38 cellular contexts compared by ENCODE assay signal in the genomic region with DNA sequence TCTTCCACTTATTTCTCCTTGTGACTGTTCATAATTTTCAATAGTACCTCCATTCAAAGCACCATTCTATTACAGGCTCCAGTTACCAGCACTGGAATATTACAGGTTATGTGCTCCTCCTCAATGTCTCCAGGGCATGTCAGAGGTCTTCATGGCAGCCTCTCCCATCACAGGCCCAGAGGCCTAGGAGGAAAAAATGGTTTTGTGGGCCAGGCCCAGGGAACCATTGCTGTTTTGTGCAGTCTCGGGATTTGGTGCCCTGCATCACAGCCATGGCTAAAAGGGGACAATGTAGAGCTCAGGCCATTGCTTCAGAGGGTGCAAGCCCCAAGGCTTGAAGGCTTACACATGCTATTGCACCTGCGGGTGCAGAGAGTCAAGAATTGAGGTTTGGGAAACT. TPM values are rescaled to one million over a fixed set of nuclear protein-coding genes. Genes with fewer than 3 reads are reported as not detected.
DNase-seq lines count a peak whose midpoint lies in the region; ATAC-seq, FAIRE-seq and TF ChIP-seq lines count a peak whose summit lies in the region.
"Had no signal": no experiment of that assay in that cellular context is flagged by ENCODE, and none has a peak within 500 bp of the region (broad histone marks: within the 10 kb centered on the region; RNA-seq: fewer than 3 reads in every experiment).

No MANE protein-coding gene starts in this region.

- ATAC-seq in A549 (no peak), K562 (no peak), GM19351 (IDR thresholded peaks at IDR 0.05; ENCODE audit: unreplicated experiment) (no peak)
- ATAC-seq: CD8-positive, alpha-beta T cell had no signal

- H3K36me3 ChIP-seq in HEK293 (ENCODE audit: control insufficient read depth in 2 of 2, insufficient read depth in 1 of 2, low read length in 2 of 2) (no peaks in the 10 kb centered on the region), K562 (ENCODE audit: control insufficient read depth, insufficient read depth, low read length) (no peaks in the 10 kb centered on the region)
- H3K36me3 ChIP-seq: BE2C, BLaER1 had no signal

- TF ChIP-seq EP300 in A549 (IDR thresholded peaks at IDR 0.05) (no peak), K562 (IDR thresholded peaks at IDR 0.05; ENCODE audit: low read length) (no peak)

- H3K4me1 ChIP-seq in A549 (no peaks in the 10 kb centered on the region), HEK293 (ENCODE audit: control insufficient read depth, insufficient read depth, low read length) (no peaks in the 10 kb centered on the region), K562 (replicated peaks in 1 of 2; ENCODE audit: control insufficient read depth in 2 of 2, insufficient read depth in 2 of 2, low read length in 2 of 2) (no peaks in the 10 kb centered on the region; a peak in 1 of 5 replicates)
- H3K4me1 ChIP-seq: BE2C; BLaER1; BLaER1 treated with 17β-estradiol and CSF1 and Interleukin-3, amounts not matched to agents 10 nM and 100 nM; Caco-2 had no signal

- H3K9me1 ChIP-seq in K562 (ENCODE audit: control insufficient read depth, insufficient read depth, low read length): no peaks in the 10 kb centered on the region

- no peaks in the 10 kb centered on the region for H3K79me2 ChIP-seq in K562 (ENCODE audit: control insufficient read depth, insufficient read depth, low read length)

- no peak overlapping the region for H3K9ac ChIP-seq in K562 (ENCODE audit: insufficient read depth in 1 of 2, low read depth in 2 of 2, low read length in 2 of 2)
- H3K9ac ChIP-seq: BLaER1; BLaER1 treated with 17β-estradiol and CSF1 and Interleukin-3, amounts not matched to agents 10 nM and 100 nM had no signal

- TF ChIP-seq RAD21 in A549 (conservative IDR thresholded peaks at IDR 0.05 in 1 of 2, IDR thresholded peaks at IDR 0.05 in 1 of 2): no peak
- no peak for TF ChIP-seq RAD21 in K562 (CRISPR knock-in tag; conservative IDR thresholded peaks at IDR 0.05 in 1 of 2, IDR thresholded peaks at IDR 0.05 in 1 of 2)

- DNase-seq in A549 (ENCODE audit: low read depth in 1 of 2, low spot score in 1 of 2) (no peak), K562 (ENCODE audit: extremely low read depth in 1 of 4, low spot score in 3 of 4) (no peak), NCI-H345 (lab: John Stamatoyannopoulos, UW) (no peak), NCI-H69 (lab: John Stamatoyannopoulos, UW) (no peak)
- DNase-seq: 8988T; ACHN; AML-193; BE2C; C1 segment of cervical spinal cord; Caco-2; Calu3; CD4-positive, alpha-beta memory T cell; CD4-positive, alpha-beta T cell; CD4-positive, CD25-positive, alpha-beta regulatory T cell; CD8-positive, alpha-beta memory T cell; CD8-positive, alpha-beta T cell; COR-L47; DMS 273 treated with DMSO at 0.1 percent for 48 hours; DMS153; DMS53; DMS79; DMS79 treated with DMSO at 0.1 percent for 48 hours; DND-41; EL had no signal

- no peak for TF ChIP-seq CTCF in A549 (IDR thresholded peaks at IDR 0.05)
- no peak for TF ChIP-seq CTCF in HEK293 (tag by site-specific recombination; IDR thresholded peaks at IDR 0.05)
- no peak for TF ChIP-seq CTCF in K562 (IDR thresholded peaks at IDR 0.05 in 2 of 3, conservative IDR thresholded peaks at IDR 0.05 in 1 of 3; ENCODE audit: insufficient read depth in 2 of 3, low read depth in 1 of 3, low read length in 3 of 3)

- intact Hi-C loops in K562 (cut with micrococcal nuclease): no loop called here

- FAIRE-seq in A549 (lab: Jason Lieb, UNC): no peak
- no peak for FAIRE-seq in K562 (lab: Jason Lieb, UNC)
- FAIRE-seq: A204.1, D721Med had no signal

- no peak overlapping the region for H3K27ac ChIP-seq in A549
- no peak overlapping the region for H3K27ac ChIP-seq in HEK293 (ENCODE audit: extremely low read depth, low read depth, low read length)
- no peak overlapping the region for H3K27ac ChIP-seq in K562 (ENCODE audit: extremely low read depth, low read depth, low read length)
- H3K27ac ChIP-seq: 22Rv1; BLaER1; BLaER1 treated with 17β-estradiol and CSF1 and Interleukin-3, amounts not matched to agents 10 nM and 100 nM; C4-2B had no signal

- H2AFZ ChIP-seq in K562 (ENCODE audit: low read depth, low read length): no peak overlapping the region

- no peak overlapping the region for H3K4me3 ChIP-seq in A549
- H3K4me3 ChIP-seq in HEK293 (ENCODE audit: low read depth, low read length): no peak overlapping the region
- no peak overlapping the region for H3K4me3 ChIP-seq in K562
- H3K4me3 ChIP-seq: BLaER1; BLaER1 treated with 17β-estradiol and CSF1 and Interleukin-3, amounts not matched to agents 10 nM and 100 nM had no signal

- TF ChIP-seq POLR2A in A549 (IDR thresholded peaks at IDR 0.05; ENCODE audit: low read length): no peak
- no peak for TF ChIP-seq POLR2A in K562 (conservative IDR thresholded peaks at IDR 0.05)

- H3K9me3 ChIP-seq in A549: peaks cover 7% of the 10 kb centered on the region; the same call in 1 of the 3 replicates
- peaks cover 5% of the 10 kb centered on the region for H3K9me3 ChIP-seq in HEK293 (ENCODE audit: control insufficient read depth, insufficient read depth, low read depth, low read length)
- H3K9me3 ChIP-seq in K562 (replicated peaks; ENCODE audit: control insufficient read depth, insufficient read depth, low read depth, low read length): 0 out of 2 replicates have a peak, but pooled peaks cover 2% of the 10 kb centered on the region
- H3K9me3 ChIP-seq: BE2C, Caco-2 had no signal

- POLR2A ChIA-PET in A549 (lab: Yijun Ruan, JAX): no interaction called here
- POLR2A ChIA-PET in HEK293 (lab: Yijun Ruan, JAX): no interaction called here
- POLR2A ChIA-PET in K562 (lab: Yijun Ruan, JAX): no interaction called here

- in situ Hi-C loops in K562 (cut with MboI): no loop called here

- CTCF ChIA-PET in A549 (lab: Yijun Ruan, JAX) (interaction anchor here (1.4 kb wide), 1 partner anchor 16 kb away, joined by 3 read pairs; no protein-coding TSS in a partner anchor), HEK293 (lab: Yijun Ruan, JAX) (interaction anchor here (0.6 to 1.0 kb wide), 2 partner anchors 12 to 401 kb away, joined by 3 read pairs; no protein-coding TSS in a partner anchor), K562 (lab: Yijun Ruan, JAX; ENCODE audit: low intra/inter-chr PET ratio) (interaction anchor here (0.7 kb wide), 1 partner anchor 189 kb away, joined by 3 read pairs; no protein-coding TSS in a partner anchor)

- no peaks in the 10 kb centered on the region for H4K20me1 ChIP-seq in K562 (replicated peaks; ENCODE audit: control insufficient read depth, insufficient read depth, low read length)
- H4K20me1 ChIP-seq: BLaER1; BLaER1 treated with 17β-estradiol and CSF1 and Interleukin-3, amounts not matched to agents 10 nM and 100 nM had no signal

- WGBS in A549 (ENCODE audit: missing lambda C conversion rate): 43% methylated on average over 2 of the region's 2 CpGs
- 7% methylated on average over 2 of the region's 2 CpGs for WGBS in K562 (ENCODE audit: insufficient coverage, low coverage, missing lambda C conversion rate)

- H3K4me2 ChIP-seq in A549 (no peak overlapping the region), K562 (ENCODE audit: insufficient read depth, low read length) (no peak overlapping the region)
- H3K4me2 ChIP-seq: BLaER1; BLaER1 treated with 17β-estradiol and CSF1 and Interleukin-3, amounts not matched to agents 10 nM and 100 nM had no signal

- no peaks in the 10 kb centered on the region for H3K27me3 ChIP-seq in K562 (ENCODE audit: control insufficient read depth in 2 of 2, insufficient read depth in 2 of 2, low read length in 2 of 2)
- H3K27me3 ChIP-seq: BE2C had no signal

- no TSS peak for BruUV-seq in K562 (replicated peaks; lab: Mats Ljungman, UMichigan)

RNA-seq across cellular contexts. Expression of a gene that starts 7.2 kb away (rescaled TPM):
- 0.08 and 0.11 TPM in 2 replicates for polyA plus RNA-seq in A549 (2011; rRNA removed)
- 0.13 and 0.16 TPM in 2 replicates for polyA plus RNA-seq in A549 (2012; cell fraction: cytosol; rRNA removed)
- 0.62 and 0.77 TPM in 2 replicates for polyA plus RNA-seq in A549 (2012; cell fraction: nucleus; rRNA removed)
- polyA plus RNA-seq in A549 (2017; fragmentation: RNase III; extraction: RNeasy Plus Mini Kit Qiagen cat#74134 plus additional on column Dnase treatment): 0.10 to 0.26 TPM (median 0.16 TPM) in 3 replicates
- 0.12 TPM in 1 of 2 replicates, not detected in the other for polyA minus RNA-seq in A549 (2011; rRNA and poly(A)+ RNA removed)
- total RNA-seq in K562 (2011; cell fraction: chromatin; rRNA removed; ENCODE audit: low replicate concordance): 0.76 and 0.88 TPM in 2 replicates
- total RNA-seq in K562 (2011; cell fraction: nucleolus; rRNA removed): 0.26 and 0.50 TPM in 2 replicates
- 0.51 and 0.53 TPM in 2 replicates for total RNA-seq in K562 (2011; cell fraction: nucleoplasm; rRNA removed)
- 1.2 and 1.3 TPM in 2 replicates for total RNA-seq in K562 (2014; rRNA removed)
- 0.64 and 0.65 TPM in 2 replicates for total RNA-seq in K562 (2014; rRNA removed; fragmentation: Illumina TruSeq; extraction: Trizol)
- 0.98 and 1.0 TPM in 2 replicates for total RNA-seq in K562 (2015; rRNA removed; fragmentation: Illumina TruSeq; extraction: Trizol)
- total RNA-seq in K562 (2021): 1.2 and 1.3 TPM in 2 replicates
- polyA plus RNA-seq in K562 (2011; rRNA removed): 0.39 and 0.45 TPM in 2 replicates
- 0.35 and 0.43 TPM in 2 replicates for polyA plus RNA-seq in K562 (2011; cell fraction: cytosol; rRNA removed)
- polyA plus RNA-seq in K562 (2011; cell fraction: nucleus; rRNA removed): 1.1 and 1.7 TPM in 2 replicates
- polyA plus RNA-seq in K562 (2012): 1.0 and 4.7 TPM in 2 replicates
- polyA plus RNA-seq in K562 (2014; fragmentation: Illumina TruSeq; extraction: Trizol): 0.92 and 1.2 TPM in 2 replicates
- under 1 TPM in 1 of 2 experiments, not detected in 1; 0.01 TPM for polyA plus RNA-seq in K562 (2014; fragmentation: Nextera tagmentation; extraction: Ambion mirVana)
- 0.63 and 1.5 TPM in 2 replicates for polyA plus RNA-seq in K562 (2014; rRNA removed)
- polyA minus RNA-seq in K562 (2011; rRNA and poly(A)+ RNA removed): 0.25 and 0.30 TPM in 2 replicates
- not detected in 2 replicates for polyA minus RNA-seq in K562 (2011; cell fraction: cytosol; rRNA and poly(A)+ RNA removed)
- 0.11 and 0.13 TPM in 2 replicates for polyA minus RNA-seq in K562 (2011; cell fraction: nucleus; rRNA and poly(A)+ RNA removed)
- total RNA-seq: A172, Caco-2, Calu3 had no signal
- polyA plus RNA-seq: CD14-positive monocyte had no signal

RNA-seq across cellular contexts. Expression of a gene that starts 23.2 kb away (rescaled TPM):
- 0.93 and 1.1 TPM in 2 replicates for polyA plus RNA-seq in A549 (2011; rRNA removed)
- 2.8 and 3.3 TPM in 2 replicates for polyA plus RNA-seq in A549 (2012; cell fraction: cytosol; rRNA removed)
- polyA plus RNA-seq in A549 (2012; cell fraction: nucleus; rRNA removed): 4.9 and 5.3 TPM in 2 replicates
- polyA plus RNA-seq in A549 (2017; fragmentation: RNase III; extraction: RNeasy Plus Mini Kit Qiagen cat#74134 plus additional on column Dnase treatment): 2.4 to 3.3 TPM (median 2.6 TPM) in 3 replicates
- 0.92 and 0.95 TPM in 2 replicates for polyA minus RNA-seq in A549 (2011; rRNA and poly(A)+ RNA removed)
- 1.6 and 3.4 TPM in 2 replicates for total RNA-seq in K562 (2011; cell fraction: chromatin; rRNA removed; ENCODE audit: low replicate concordance)
- total RNA-seq in K562 (2011; cell fraction: nucleolus; rRNA removed): 2.5 and 4.0 TPM in 2 replicates
- total RNA-seq in K562 (2011; cell fraction: nucleoplasm; rRNA removed): 2.1 and 2.6 TPM in 2 replicates
- total RNA-seq in K562 (2014; rRNA removed): 5.4 and 6.7 TPM in 2 replicates
- 0.73 and 1.2 TPM in 2 replicates for total RNA-seq in K562 (2014; rRNA removed; fragmentation: Illumina TruSeq; extraction: Trizol)
- total RNA-seq in K562 (2015; rRNA removed; fragmentation: Illumina TruSeq; extraction: Trizol): 3.9 and 5.0 TPM in 2 replicates
- total RNA-seq in K562 (2021): 6.3 and 6.9 TPM in 2 replicates
- 0.83 and 1.0 TPM in 2 replicates for polyA plus RNA-seq in K562 (2011; rRNA removed)
- polyA plus RNA-seq in K562 (2011; cell fraction: cytosol; rRNA removed): 1.0 and 2.3 TPM in 2 replicates
- 2.5 and 4.9 TPM in 2 replicates for polyA plus RNA-seq in K562 (2011; cell fraction: nucleus; rRNA removed)
- 5.4 and 10.1 TPM in 2 replicates for polyA plus RNA-seq in K562 (2012)
- polyA plus RNA-seq in K562 (2014; fragmentation: Illumina TruSeq; extraction: Trizol): 1.3 and 2.6 TPM in 2 replicates
- polyA plus RNA-seq in K562 (2014; fragmentation: Nextera tagmentation; extraction: Ambion mirVana): under 1 TPM; 0.10 to 0.13 TPM
- 4.2 and 4.9 TPM in 2 replicates for polyA plus RNA-seq in K562 (2014; rRNA removed)
- polyA minus RNA-seq in K562 (2011; rRNA and poly(A)+ RNA removed): 0.42 TPM in 2 replicates
- polyA minus RNA-seq in K562 (2011; cell fraction: cytosol; rRNA and poly(A)+ RNA removed): 0.48 TPM in 1 of 2 replicates, not detected in the other
- polyA minus RNA-seq in K562 (2011; cell fraction: nucleus; rRNA and poly(A)+ RNA removed): 1.1 and 1.2 TPM in 2 replicates
- total RNA-seq: Caco-2; CD4-positive, CD25-positive, alpha-beta regulatory T cell had no signal

RNA-seq across cellular contexts. Expression of a gene that starts 55.2 kb away (rescaled TPM):
- polyA plus RNA-seq in A549 (2011; rRNA removed): not detected in 2 replicates
- polyA plus RNA-seq in A549 (2012; cell fraction: cytosol; rRNA removed): not detected in 2 replicates
- polyA plus RNA-seq in A549 (2012; cell fraction: nucleus; rRNA removed): not detected in 2 replicates
- polyA plus RNA-seq in A549 (2017; fragmentation: RNase III; extraction: RNeasy Plus Mini Kit Qiagen cat#74134 plus additional on column Dnase treatment): not detected in 3 replicates
- not detected in 2 replicates for polyA minus RNA-seq in A549 (2011; rRNA and poly(A)+ RNA removed)
- total RNA-seq in K562 (2011; cell fraction: chromatin; rRNA removed; ENCODE audit: low replicate concordance): not detected in 2 replicates
- total RNA-seq in K562 (2011; cell fraction: nucleolus; rRNA removed): not detected in 2 replicates
- not detected in 2 replicates for total RNA-seq in K562 (2011; cell fraction: nucleoplasm; rRNA removed)
- total RNA-seq in K562 (2014; rRNA removed): not detected in 2 replicates
- 0.07 TPM in 1 of 2 replicates, not detected in the other for total RNA-seq in K562 (2014; rRNA removed; fragmentation: Illumina TruSeq; extraction: Trizol)
- total RNA-seq in K562 (2015; rRNA removed; fragmentation: Illumina TruSeq; extraction: Trizol): 0.07 TPM in 1 of 2 replicates, not detected in the other
- 0.20 TPM in 1 of 2 replicates, not detected in the other for total RNA-seq in K562 (2021)
- polyA plus RNA-seq in K562 (2011; rRNA removed): 0.03 TPM in 2 replicates
- polyA plus RNA-seq in K562 (2011; cell fraction: cytosol; rRNA removed): 0.03 and 0.09 TPM in 2 replicates
- polyA plus RNA-seq in K562 (2011; cell fraction: nucleus; rRNA removed): 0.06 and 0.07 TPM in 2 replicates
- polyA plus RNA-seq in K562 (2012): 0.12 and 0.15 TPM in 2 replicates
- polyA plus RNA-seq in K562 (2014; fragmentation: Illumina TruSeq; extraction: Trizol): 0.04 TPM in 1 of 2 replicates, not detected in the other
- polyA plus RNA-seq in K562 (2014; fragmentation: Nextera tagmentation; extraction: Ambion mirVana): not detected
- polyA plus RNA-seq in K562 (2014; rRNA removed): 0.07 TPM in 1 of 2 replicates, not detected in the other
- not detected in 2 replicates for polyA minus RNA-seq in K562 (2011; rRNA and poly(A)+ RNA removed)
- not detected in 2 replicates for polyA minus RNA-seq in K562 (2011; cell fraction: cytosol; rRNA and poly(A)+ RNA removed)
- not detected in 2 replicates for polyA minus RNA-seq in K562 (2011; cell fraction: nucleus; rRNA and poly(A)+ RNA removed)
- total RNA-seq: A172; A673; Caco-2; Calu3; CD8-positive, alpha-beta memory T cell; CD8-positive, alpha-beta T cell; Daoy had no signal
- polyA plus RNA-seq: AG04450; BJ; CD8-positive, alpha-beta memory T cell had no signal
